ENCODE assay signal across 17 cellular contexts in genomic region chr2:18516112-18516511, GRCh38. TPM values are rescaled to one million over a fixed set of nuclear protein-coding genes. Genes with fewer than 3 reads are reported as not detected.
DNase-seq lines count a peak whose midpoint lies in the region; ATAC-seq, FAIRE-seq and TF ChIP-seq lines count a peak whose summit lies in the region.
"Had no signal": no experiment of that assay in that cellular context is flagged by ENCODE, and none has a peak within 500 bp of the region (broad histone marks: within the 10 kb centered on the region; RNA-seq: fewer than 3 reads in every experiment).

No MANE protein-coding gene starts in this region.

- DNase-seq in HCEC 1CT (peak; percentile 23), astrocyte (ENCODE audit: low read depth) (peak; percentile 94), iPS-NIHi7 (ENCODE audit: extremely low spot score) (peak; percentile 28), NCI-H2081 treated with DMSO at 0.1 percent for 48 hours (lab: John Stamatoyannopoulos, UW) (no peak), middle frontal gyrus (ENCODE audit: extremely low spot score, low spot score) (no peak), head of caudate nucleus (no peak), heart right ventricle (no peak)
- DNase-seq: CD8-positive, alpha-beta memory T cell; cortex of kidney; natural killer cell; NCI-H187 treated with DMSO at 0.1 percent for 48 hours; NCI-H82; Right ventricle myocardium superior; small intestine had no signal

- no peak for FAIRE-seq in astrocyte (lab: Jason Lieb, UNC)
- FAIRE-seq: small intestine had no signal

- H3K9ac ChIP-seq in astrocyte (ENCODE audit: low read length) (peak overlapping the region; percentile 1), stomach smooth muscle (ENCODE audit: low read length in 2 of 2) (no peak overlapping the region)

- H3K9me3 ChIP-seq in astrocyte (ENCODE audit: insufficient read depth, low read depth, low read length) (no peaks in the 10 kb centered on the region), stomach smooth muscle (ENCODE audit: control insufficient read depth in 2 of 2, low read length in 2 of 2) (no peaks in the 10 kb centered on the region), heart right ventricle (no peaks in the 10 kb centered on the region)

- H3K27me3 ChIP-seq in astrocyte (ENCODE audit: insufficient read depth, low read length) (no peaks in the 10 kb centered on the region), stomach smooth muscle (ENCODE audit: control insufficient read depth in 1 of 2, insufficient read depth in 2 of 2, low read length in 2 of 2) (no peaks in the 10 kb centered on the region), heart right ventricle (no peaks in the 10 kb centered on the region)

- H3K4me3 Mint-ChIP-seq in astrocyte (ENCODE audit: unreplicated experiment): no peak overlapping the region
- H3K4me3 Mint-ChIP-seq: activated naive CD8-positive, alpha-beta T cell; CD8-positive, alpha-beta memory T cell; natural killer cell had no signal

- H3K4me3 ChIP-seq in astrocyte (ENCODE audit: insufficient read depth, low read depth, low read length) (no peak overlapping the region), stomach smooth muscle (ENCODE audit: low read length in 2 of 2) (no peak overlapping the region), heart right ventricle (no peak overlapping the region)

- H3K4me1 ChIP-seq in astrocyte (ENCODE audit: insufficient read depth, low read length) (peaks cover 25% of the 10 kb centered on the region), stomach smooth muscle (ENCODE audit: control insufficient read depth, insufficient read depth, low read length) (peaks cover 47% of the 10 kb centered on the region), heart right ventricle (peaks cover 8 to 43% (median 23%) of the 10 kb centered on the region in 9 donors)

- peaks cover 33% of the 10 kb centered on the region for H3K4me1 Mint-ChIP-seq in astrocyte (ENCODE audit: low read depth, unreplicated experiment)
- H3K4me1 Mint-ChIP-seq: CD8-positive, alpha-beta memory T cell; natural killer cell had no signal

- no peak for ATAC-seq in heart right ventricle

- H3K36me3 ChIP-seq in astrocyte (ENCODE audit: insufficient read depth, low read length) (no peaks in the 10 kb centered on the region), stomach smooth muscle (ENCODE audit: control insufficient read depth in 2 of 2, insufficient read depth in 2 of 2, low read length in 2 of 2) (no peaks in the 10 kb centered on the region), heart right ventricle (no peaks in the 10 kb centered on the region)

- intact Hi-C loops in head of caudate nucleus (cut with DNase I): no loop called here
- intact Hi-C loops in heart right ventricle (cut with DNase I): loop anchor here in 5 of 10 donors (5.0 to 10.0 kb wide), 5 partner anchors 79 to 1346 kb away; no protein-coding TSS in a partner anchor

- H3K27ac Mint-ChIP-seq in astrocyte (ENCODE audit: unreplicated experiment): no peak overlapping the region
- H3K27ac Mint-ChIP-seq: activated naive CD8-positive, alpha-beta T cell; CD8-positive, alpha-beta memory T cell; natural killer cell had no signal

- H3K27me3 Mint-ChIP-seq in astrocyte (ENCODE audit: low read depth, unreplicated experiment): no peaks in the 10 kb centered on the region

- TF ChIP-seq CTCF in astrocyte (IDR thresholded peaks at IDR 0.05; ENCODE audit: insufficient read depth, low read depth, low read length) (no peak), heart right ventricle (IDR thresholded peaks at IDR 0.05) (no peak)

- H2AFZ ChIP-seq in astrocyte (ENCODE audit: low read depth, low read length): peak overlapping the region; percentile 43

- peak overlapping the region; percentile 48 for H3K4me2 ChIP-seq in astrocyte (ENCODE audit: low read length)

- H3K79me2 ChIP-seq in astrocyte (ENCODE audit: insufficient read depth, low read length): no peaks in the 10 kb centered on the region

- 51 to 52% methylated on average over 11 of the region's 11 CpGs for WGBS in heart right ventricle, 2 donors

- H4K20me1 ChIP-seq in astrocyte (ENCODE audit: insufficient read depth, low read length): no peaks in the 10 kb centered on the region

- H3K36me3 Mint-ChIP-seq in astrocyte (ENCODE audit: low read depth, unreplicated experiment): no peaks in the 10 kb centered on the region
- H3K36me3 Mint-ChIP-seq: activated naive CD8-positive, alpha-beta T cell; CD8-positive, alpha-beta memory T cell; natural killer cell had no signal

- no peaks in the 10 kb centered on the region for H3K9me3 Mint-ChIP-seq in astrocyte (ENCODE audit: unreplicated experiment)
- H3K9me3 Mint-ChIP-seq: CD8-positive, alpha-beta memory T cell; natural killer cell had no signal

- H3K27ac ChIP-seq in astrocyte (ENCODE audit: low read depth, low read length): peak overlapping the region; percentile 33
- peak overlapping the region; percentile 41 for H3K27ac ChIP-seq in stomach smooth muscle (ENCODE audit: low read length)
- no peak overlapping the region for H3K27ac ChIP-seq in heart right ventricle
- H3K27ac ChIP-seq: VCaP had no signal

RNA-seq across cellular contexts. Expression of gene RDH14, which starts 44.3 kb away (rescaled TPM):
- total RNA-seq in astrocyte (16.0 and 18.8 TPM in 2 replicates), heart right ventricle (10 to 100 TPM; 40.8 to 54.8 (median 47.5) TPM)
- polyA plus RNA-seq in heart right ventricle: 10 to 100 TPM; 25.8 to 35.0 TPM

Comparison
In these comparisons a context has a peak if more than half of its experiments do, and no peak if none do; other contexts are left out.
1. DNase-seq: peak in HCEC 1CT (single experiment), astrocyte (single experiment) and iPS-NIHi7 (single experiment); none in NCI-H2081 treated with DMSO at 0.1 percent for 48 hours (single experiment), middle frontal gyrus (single experiment), head of caudate nucleus (0 of 42) and heart right ventricle (0 of 2).
2. H3K27ac ChIP-seq: peak in astrocyte (single experiment) and stomach smooth muscle (single experiment); none in heart right ventricle (0 of 10).